ENCODE assay signal across 8 cellular contexts in the genomic region with DNA sequence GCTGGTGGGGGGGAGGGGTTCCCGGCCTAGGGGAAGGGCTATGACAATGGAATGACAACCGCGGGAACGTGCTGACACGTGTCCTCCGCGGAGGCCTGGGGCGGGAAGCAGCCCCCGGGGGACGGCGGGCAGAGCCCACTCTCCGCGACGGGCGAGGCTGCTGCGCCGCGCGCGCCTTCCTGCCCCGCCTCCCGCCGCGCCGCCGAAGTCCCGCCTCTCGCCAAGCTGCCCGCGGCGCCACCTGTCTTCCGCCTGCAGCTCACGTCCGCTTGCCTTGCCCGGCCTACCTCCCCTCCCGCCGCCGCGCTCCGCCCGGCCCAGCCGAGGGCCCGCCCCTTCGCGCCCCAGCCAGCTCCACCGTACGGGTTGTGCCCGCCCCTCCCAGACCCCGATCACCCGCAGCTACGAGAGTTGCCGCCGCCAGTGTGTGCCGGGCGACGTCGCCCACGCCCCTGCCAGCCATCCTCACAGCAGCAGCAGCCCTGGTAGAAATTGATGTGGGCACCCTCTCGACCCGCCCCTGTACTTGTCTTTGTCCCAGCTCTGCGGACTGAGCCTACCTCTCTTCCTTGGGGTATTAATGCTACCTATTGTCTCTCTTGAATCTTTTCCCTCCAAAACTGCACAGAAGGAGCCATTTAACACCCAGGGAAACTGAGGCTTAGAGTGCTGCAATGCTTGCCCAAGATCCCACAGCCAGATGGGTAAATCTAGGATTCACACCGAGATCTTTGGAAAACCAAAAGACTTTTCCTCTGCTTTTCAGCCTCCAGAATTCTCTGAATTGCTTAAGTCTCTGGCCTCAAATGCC. TPM values are rescaled to one million over a fixed set of nuclear protein-coding genes. Genes with fewer than 3 reads are reported as not detected.
DNase-seq lines count a peak whose midpoint lies in the region; ATAC-seq and TF ChIP-seq lines count a peak whose summit lies in the region.

A gene with protein sequence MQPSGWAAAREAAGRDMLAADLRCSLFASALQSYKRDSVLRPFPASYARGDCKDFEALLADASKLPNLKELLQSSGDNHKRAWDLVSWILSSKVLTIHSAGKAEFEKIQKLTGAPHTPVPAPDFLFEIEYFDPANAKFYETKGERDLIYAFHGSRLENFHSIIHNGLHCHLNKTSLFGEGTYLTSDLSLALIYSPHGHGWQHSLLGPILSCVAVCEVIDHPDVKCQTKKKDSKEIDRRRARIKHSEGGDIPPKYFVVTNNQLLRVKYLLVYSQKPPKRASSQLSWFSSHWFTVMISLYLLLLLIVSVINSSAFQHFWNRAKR (minus strand): TSS at position 180 of the 811 bp plus-strand sequence. CDS start 457 bp downstream, outside the sequence.

- WGBS in liver = 2% methylated on average over 62 of the region's 62 CpGs

- peaks cover 0 to 5% (median 0%) of the 10 kb centered on the region in 3 donors for H3K27me3 Mint-ChIP-seq in CD14-positive monocyte (ENCODE audit: low read depth in 3 of 3)
- H3K27me3 Mint-ChIP-seq in activated CD4-positive, alpha-beta T cell treated with anti-CD3 and anti-CD28 coated beads, Interleukin-2, amount 10 ng/mL, durations not matched to agents 7 days and 5 days = no peaks in the 10 kb centered on the region

- TF ChIP-seq RAD21 in liver (IDR thresholded peaks at IDR 0.05) = no peak

- peak within 1 kb of the TSS; percentile 70 to 74 (median 74) for H3K4me3 ChIP-seq in liver (ENCODE audit: low read depth in 1 of 3, low read length in 3 of 3)

- TF ChIP-seq CTCF in CD14-positive monocyte (IDR thresholded peaks at IDR 0.05) = peak; percentile 15
- peak; percentile 48 for TF ChIP-seq CTCF in liver (IDR thresholded peaks at IDR 0.05; ENCODE audit: low read depth, low read length, missing input control)

- no peaks in the 10 kb centered on the region for H3K36me3 ChIP-seq in liver (ENCODE audit: control insufficient read depth in 4 of 4, insufficient read depth in 3 of 4, low read depth in 1 of 4, low read length in 3 of 4)

- H3K9me3 ChIP-seq in liver (ENCODE audit: control insufficient read depth in 4 of 4, low read length in 3 of 4) = no peaks in the 10 kb centered on the region

- CTCF ChIA-PET in activated CD4-positive, alpha-beta T cell treated with anti-CD3 and anti-CD28 coated beads, Interleukin-2, amount 10 ng/mL, durations not matched to agents 7 days and 5 days (lab: Charles Lee) = interaction anchor here (0.6 to 3.0 kb wide), 7 partner anchors 10 to 208 kb away, joined by 3 to 17 read pairs (median 4); a partner anchor contains a TSS

- peak; percentile 94 for ATAC-seq in GM19372 (IDR thresholded peaks at IDR 0.05; ENCODE audit: low read depth, unreplicated experiment)
- ATAC-seq in HG03520 (IDR thresholded peaks at IDR 0.05; ENCODE audit: unreplicated experiment) = peak; percentile 93

- peak within 1 kb of the TSS; percentile 33 to 62 for H3K9ac ChIP-seq in liver (ENCODE audit: low read depth in 1 of 2, low read length in 2 of 2)

- DNase-seq in CD14-positive monocyte (ENCODE audit: low spot score) = peak; percentile 76
- peak; percentile 98 for DNase-seq in NCI-H69 (lab: John Stamatoyannopoulos, UW)
- peak; percentile 91 for DNase-seq in activated CD4-positive, alpha-beta T cell treated with anti-CD3 and anti-CD28 coated beads, Interleukin-2, amount 10 ng/mL, durations not matched to agents 7 days and 5 days
- DNase-seq in cortex of kidney (lab: John Stamatoyannopoulos, UW) = peak; percentile 80
- peak; percentile 91 for DNase-seq in stimulated activated CD4-positive, alpha-beta T cell treated with anti-CD3 and anti-CD28 coated beads, Interleukin-4, amount 100 ng/mL, for 24 hours

- H3K27ac Mint-ChIP-seq in CD14-positive monocyte = peak within 1 kb of the TSS; percentile 31 to 85 (median 80)
- peak within 1 kb of the TSS; percentile 90 for H3K27ac Mint-ChIP-seq in activated CD4-positive, alpha-beta T cell treated with anti-CD3 and anti-CD28 coated beads, Interleukin-2, amount 10 ng/mL, durations not matched to agents 7 days and 5 days

- H3K4me1 ChIP-seq in liver (ENCODE audit: control insufficient read depth in 4 of 4, insufficient read depth in 4 of 4, low read length in 3 of 4) = peaks cover 0 to 16% (median 12%) of the 10 kb centered on the region in 4 donors

- peak within 1 kb of the TSS; percentile 83 to 96 for H3K27ac ChIP-seq in liver (ENCODE audit: low read depth in 1 of 2, low read length in 2 of 2)

- POLR2A ChIA-PET in activated CD4-positive, alpha-beta T cell treated with anti-CD3 and anti-CD28 coated beads, Interleukin-2, amount 10 ng/mL, durations not matched to agents 7 days and 5 days (lab: Charles Lee) = interaction anchor here (0.8 to 3.2 kb wide), 4 partner anchors 10 to 18 kb away, joined by 4 to 23 read pairs (median 5); a partner anchor contains a TSS

- intact Hi-C loops in CD14-positive monocyte (cut with micrococcal nuclease) = no loop called here

- peaks cover 4 to 6% of the 10 kb centered on the region in 2 donors for H3K36me3 Mint-ChIP-seq in CD14-positive monocyte
- peaks cover 13% of the 10 kb centered on the region for H3K36me3 Mint-ChIP-seq in activated CD4-positive, alpha-beta T cell treated with anti-CD3 and anti-CD28 coated beads, Interleukin-2, amount 10 ng/mL, durations not matched to agents 7 days and 5 days (ENCODE audit: low read depth)

- peak within 1 kb of the TSS; percentile 87 to 89 for H3K4me3 Mint-ChIP-seq in CD14-positive monocyte
- H3K4me3 Mint-ChIP-seq in activated CD4-positive, alpha-beta T cell treated with anti-CD3 and anti-CD28 coated beads, Interleukin-2, amount 10 ng/mL, durations not matched to agents 7 days and 5 days = peak within 1 kb of the TSS; percentile 80

- H3K4me1 Mint-ChIP-seq in CD14-positive monocyte = peaks cover 18% of the 10 kb centered on the region
- peaks cover 39% of the 10 kb centered on the region for H3K4me1 Mint-ChIP-seq in activated CD4-positive, alpha-beta T cell treated with anti-CD3 and anti-CD28 coated beads, Interleukin-2, amount 10 ng/mL, durations not matched to agents 7 days and 5 days

- H3K9me3 Mint-ChIP-seq in CD14-positive monocyte = no peaks in the 10 kb centered on the region
- H3K9me3 Mint-ChIP-seq in activated CD4-positive, alpha-beta T cell treated with anti-CD3 and anti-CD28 coated beads, Interleukin-2, amount 10 ng/mL, durations not matched to agents 7 days and 5 days = no peaks in the 10 kb centered on the region

- no peaks in the 10 kb centered on the region for H3K27me3 ChIP-seq in liver (ENCODE audit: control insufficient read depth in 4 of 4, insufficient read depth in 4 of 4, low read length in 3 of 4)

TF ChIP-seq in liver, 16 proteins besides CTCF, POLR2A, EP300 and RAD21 (continues in another document):
- TF ChIP-seq JUND (IDR thresholded peaks at IDR 0.05) = no peak
- TF ChIP-seq FOXA1 (IDR thresholded peaks at IDR 0.05) = no peak
- TF ChIP-seq, protein P1, sequence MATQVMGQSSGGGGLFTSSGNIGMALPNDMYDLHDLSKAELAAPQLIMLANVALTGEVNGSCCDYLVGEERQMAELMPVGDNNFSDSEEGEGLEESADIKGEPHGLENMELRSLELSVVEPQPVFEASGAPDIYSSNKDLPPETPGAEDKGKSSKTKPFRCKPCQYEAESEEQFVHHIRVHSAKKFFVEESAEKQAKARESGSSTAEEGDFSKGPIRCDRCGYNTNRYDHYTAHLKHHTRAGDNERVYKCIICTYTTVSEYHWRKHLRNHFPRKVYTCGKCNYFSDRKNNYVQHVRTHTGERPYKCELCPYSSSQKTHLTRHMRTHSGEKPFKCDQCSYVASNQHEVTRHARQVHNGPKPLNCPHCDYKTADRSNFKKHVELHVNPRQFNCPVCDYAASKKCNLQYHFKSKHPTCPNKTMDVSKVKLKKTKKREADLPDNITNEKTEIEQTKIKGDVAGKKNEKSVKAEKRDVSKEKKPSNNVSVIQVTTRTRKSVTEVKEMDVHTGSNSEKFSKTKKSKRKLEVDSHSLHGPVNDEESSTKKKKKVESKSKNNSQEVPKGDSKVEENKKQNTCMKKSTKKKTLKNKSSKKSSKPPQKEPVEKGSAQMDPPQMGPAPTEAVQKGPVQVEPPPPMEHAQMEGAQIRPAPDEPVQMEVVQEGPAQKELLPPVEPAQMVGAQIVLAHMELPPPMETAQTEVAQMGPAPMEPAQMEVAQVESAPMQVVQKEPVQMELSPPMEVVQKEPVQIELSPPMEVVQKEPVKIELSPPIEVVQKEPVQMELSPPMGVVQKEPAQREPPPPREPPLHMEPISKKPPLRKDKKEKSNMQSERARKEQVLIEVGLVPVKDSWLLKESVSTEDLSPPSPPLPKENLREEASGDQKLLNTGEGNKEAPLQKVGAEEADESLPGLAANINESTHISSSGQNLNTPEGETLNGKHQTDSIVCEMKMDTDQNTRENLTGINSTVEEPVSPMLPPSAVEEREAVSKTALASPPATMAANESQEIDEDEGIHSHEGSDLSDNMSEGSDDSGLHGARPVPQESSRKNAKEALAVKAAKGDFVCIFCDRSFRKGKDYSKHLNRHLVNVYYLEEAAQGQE (IDR thresholded peaks at IDR 0.05) = no peak
- no peak for TF ChIP-seq HNF4G (IDR thresholded peaks at IDR 0.05)
- TF ChIP-seq, protein P2, sequence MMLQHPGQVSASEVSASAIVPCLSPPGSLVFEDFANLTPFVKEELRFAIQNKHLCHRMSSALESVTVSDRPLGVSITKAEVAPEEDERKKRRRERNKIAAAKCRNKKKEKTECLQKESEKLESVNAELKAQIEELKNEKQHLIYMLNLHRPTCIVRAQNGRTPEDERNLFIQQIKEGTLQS (IDR thresholded peaks at IDR 0.05) = no peak
- TF ChIP-seq EGR1 (IDR thresholded peaks at IDR 0.05; ENCODE audit: low read depth in 2 of 2) = no peak
- TF ChIP-seq, protein P3, sequence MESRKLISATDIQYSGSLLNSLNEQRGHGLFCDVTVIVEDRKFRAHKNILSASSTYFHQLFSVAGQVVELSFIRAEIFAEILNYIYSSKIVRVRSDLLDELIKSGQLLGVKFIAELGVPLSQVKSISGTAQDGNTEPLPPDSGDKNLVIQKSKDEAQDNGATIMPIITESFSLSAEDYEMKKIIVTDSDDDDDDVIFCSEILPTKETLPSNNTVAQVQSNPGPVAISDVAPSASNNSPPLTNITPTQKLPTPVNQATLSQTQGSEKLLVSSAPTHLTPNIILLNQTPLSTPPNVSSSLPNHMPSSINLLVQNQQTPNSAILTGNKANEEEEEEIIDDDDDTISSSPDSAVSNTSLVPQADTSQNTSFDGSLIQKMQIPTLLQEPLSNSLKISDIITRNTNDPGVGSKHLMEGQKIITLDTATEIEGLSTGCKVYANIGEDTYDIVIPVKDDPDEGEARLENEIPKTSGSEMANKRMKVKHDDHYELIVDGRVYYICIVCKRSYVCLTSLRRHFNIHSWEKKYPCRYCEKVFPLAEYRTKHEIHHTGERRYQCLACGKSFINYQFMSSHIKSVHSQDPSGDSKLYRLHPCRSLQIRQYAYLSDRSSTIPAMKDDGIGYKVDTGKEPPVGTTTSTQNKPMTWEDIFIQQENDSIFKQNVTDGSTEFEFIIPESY (IDR thresholded peaks at IDR 0.05) = no peak
- TF ChIP-seq, protein P4, sequence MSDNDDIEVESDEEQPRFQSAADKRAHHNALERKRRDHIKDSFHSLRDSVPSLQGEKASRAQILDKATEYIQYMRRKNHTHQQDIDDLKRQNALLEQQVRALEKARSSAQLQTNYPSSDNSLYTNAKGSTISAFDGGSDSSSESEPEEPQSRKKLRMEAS (IDR thresholded peaks at IDR 0.05) = no peak

RNA-seq across cellular contexts. Expression of the gene that starts here (rescaled TPM):
- polyA plus RNA-seq in CD14-positive monocyte (1 to 10 TPM; 4.8 to 6.9 TPM), liver (1 to 10 TPM; 5.9 to 6.9 TPM)
- 10 to 100 TPM; 19.0 to 21.7 TPM for total RNA-seq in activated CD4-positive, alpha-beta T cell treated with anti-CD3 and anti-CD28 coated beads, Interleukin-2, amount 10 ng/mL, durations not matched to agents 7 days and 5 days
- 1 to 10 TPM; 4.0 to 5.5 TPM for total RNA-seq in liver

Comparison
In these comparisons a context has a peak if more than half of its experiments do, and no peak if none do; other contexts are left out.
1. Peak in every context shown above with its lines: DNase-seq, ATAC-seq, H3K4me3 ChIP-seq and H3K27ac ChIP-seq.